ENCODE assay signal across 2 cellular contexts in genomic region chr2:241546771-241547498, GRCh38.
TF ChIP-seq lines count a peak whose summit lies in the region.

No MANE protein-coding gene starts in this region.

TF ChIP-seq in HepG2, 621 proteins besides CTCF, POLR2A, EP300 and RAD21 (continued from another document and continues in another):
- TF ChIP-seq GZF1 (CRISPR knock-in tag; IDR thresholded peaks at IDR 0.05) (no peak), MATR3 (CRISPR knock-in tag; IDR thresholded peaks at IDR 0.05) (no peak), AKNA (CRISPR knock-in tag; IDR thresholded peaks at IDR 0.05; ENCODE audit: borderline replicate concordance) (no peak), ZNF224 (CRISPR knock-in tag; IDR thresholded peaks at IDR 0.05) (no peak), THAP11 (CRISPR knock-in tag; IDR thresholded peaks at IDR 0.05) (0 out of 2 replicates have a peak, but pooled peaks have one; percentile 4), RBM22 (optimal IDR thresholded peaks at IDR 0.05; ENCODE audit: low read length) (no peak), ZNF230 (CRISPR knock-in tag; IDR thresholded peaks at IDR 0.05) (peak; percentile 59; the same call in 1 of the 2 replicates), ARID4A (CRISPR knock-in tag; IDR thresholded peaks at IDR 0.05; ENCODE audit: borderline replicate concordance) (peak; percentile 37), ZNF839 (CRISPR knock-in tag; IDR thresholded peaks at IDR 0.05; ENCODE audit: borderline replicate concordance) (peak; percentile 80; the same call in 1 of the 2 replicates), SMAD9 (CRISPR knock-in tag; IDR thresholded peaks at IDR 0.05) (peak; percentile 79; the same call in 1 of the 2 replicates), ZNF781 (CRISPR knock-in tag; IDR thresholded peaks at IDR 0.05; ENCODE audit: borderline replicate concordance, not compliant biosample characterization) (peak; percentile 14), BCL6 (CRISPR knock-in tag; IDR thresholded peaks at IDR 0.05) (no peak), HOMEZ (CRISPR knock-in tag; IDR thresholded peaks at IDR 0.05; ENCODE audit: low read depth) (no peak)

TF ChIP-seq in K562, 482 proteins besides CTCF, POLR2A, EP300 and RAD21 (continued from another document and continues in another):
- TF ChIP-seq E2F6 (IDR thresholded peaks at IDR 0.05; ENCODE audit: borderline replicate concordance in 1 of 2, extremely low read depth in 1 of 2, insufficient read depth in 1 of 2, insufficient read length in 1 of 2, low read depth in 1 of 2, low read length in 1 of 2, poor library complexity in 1 of 2, severe bottlenecking in 1 of 2), result peak; percentile 78 to 86
- TF ChIP-seq TEAD2 (tag; IDR thresholded peaks at IDR 0.05), result 0 out of 2 replicates have a peak, but pooled peaks have one; percentile 6
- TF ChIP-seq MAFF (IDR thresholded peaks at IDR 0.05; ENCODE audit: low read length), result no peak
- no peak for TF ChIP-seq ZHX1 (conservative IDR thresholded peaks at IDR 0.05; ENCODE audit: low read length)
- TF ChIP-seq ZNF707 (CRISPR knock-in tag; conservative IDR thresholded peaks at IDR 0.05), result no peak
- no peak for TF ChIP-seq HNRNPH1 (optimal IDR thresholded peaks at IDR 0.05; ENCODE audit: low read depth, low read length)
- TF ChIP-seq HDAC6 (IDR thresholded peaks at IDR 0.05; ENCODE audit: low read depth, low read length), result no peak
- TF ChIP-seq ARID3B (CRISPR knock-in tag; IDR thresholded peaks at IDR 0.05; ENCODE audit: borderline replicate concordance), result no peak
- TF ChIP-seq HIVEP1 (CRISPR knock-in tag; IDR thresholded peaks at IDR 0.05), result no peak
- no peak for TF ChIP-seq TCF7 (IDR thresholded peaks at IDR 0.05; ENCODE audit: borderline replicate concordance)
- TF ChIP-seq ELF1 (tag; IDR thresholded peaks at IDR 0.05), result no peak
- TF ChIP-seq RFX1 (IDR thresholded peaks at IDR 0.05), result no peak
- no peak for TF ChIP-seq EGR1 (conservative IDR thresholded peaks at IDR 0.05)
- no peak for TF ChIP-seq HMG20B (CRISPR knock-in tag; IDR thresholded peaks at IDR 0.05)
- TF ChIP-seq MNT (conservative IDR thresholded peaks at IDR 0.05), result no peak
- no peak for TF ChIP-seq SFPQ (IDR thresholded peaks at IDR 0.05; ENCODE audit: low read depth, low read length)
- TF ChIP-seq SMC3 (conservative IDR thresholded peaks at IDR 0.05; ENCODE audit: insufficient read depth, low read depth, low read length), result no peak
- peak; percentile 88 for TF ChIP-seq L3MBTL2 (IDR thresholded peaks at IDR 0.05)
- peak; percentile 69 for TF ChIP-seq MAX (CRISPR knock-in tag; IDR thresholded peaks at IDR 0.05)
- TF ChIP-seq JUNB (CRISPR knock-in tag; conservative IDR thresholded peaks at IDR 0.05), result no peak
- TF ChIP-seq NR2C2 (CRISPR knock-in tag; IDR thresholded peaks at IDR 0.05), result no peak
- peak; percentile 25; the same call in 1 of the 2 replicates for TF ChIP-seq NR2C2 (tag; IDR thresholded peaks at IDR 0.05)
- TF ChIP-seq NR2C1 (IDR thresholded peaks at IDR 0.05), result no peak
- TF ChIP-seq NR2C1 (tag; IDR thresholded peaks at IDR 0.05), result peak; percentile 54; the same call in 1 of the 2 replicates
- TF ChIP-seq ZBTB1 (CRISPR knock-in tag; IDR thresholded peaks at IDR 0.05; ENCODE audit: borderline replicate concordance, low read depth), result no peak
- no peak for TF ChIP-seq ZFP91 (CRISPR knock-in tag; IDR thresholded peaks at IDR 0.05)
- TF ChIP-seq ZNF586 (CRISPR knock-in tag; conservative IDR thresholded peaks at IDR 0.05), result no peak
- no peak for TF ChIP-seq DLX4 (CRISPR knock-in tag; IDR thresholded peaks at IDR 0.05)
- TF ChIP-seq RBM14 (IDR thresholded peaks at IDR 0.05; ENCODE audit: borderline replicate concordance, insufficient read depth, low read depth, low read length), result no peak
- TF ChIP-seq ESRRB (CRISPR knock-in tag; IDR thresholded peaks at IDR 0.05; ENCODE audit: borderline replicate concordance), result no peak
- TF ChIP-seq E2F4 (CRISPR knock-in tag; IDR thresholded peaks at IDR 0.05; ENCODE audit: low read depth), result peak; percentile 82; the same call in 1 of the 2 replicates
- no peak for TF ChIP-seq PRPF4 (IDR thresholded peaks at IDR 0.05; ENCODE audit: insufficient read depth, low read depth, low read length, poor library complexity, severe bottlenecking)
- no peak for TF ChIP-seq RBFOX2 (IDR thresholded peaks at IDR 0.05; ENCODE audit: low read depth, low read length)
- TF ChIP-seq TAF7 (tag; IDR thresholded peaks at IDR 0.05), result no peak
- TF ChIP-seq ETV1 (tag; conservative IDR thresholded peaks at IDR 0.05; ENCODE audit: low read depth), result no peak
- TF ChIP-seq TCF7L2 (IDR thresholded peaks at IDR 0.05; ENCODE audit: low read depth, low read length), result no peak
- no peak for TF ChIP-seq RREB1 (CRISPR knock-in tag; IDR thresholded peaks at IDR 0.05)
- no peak for TF ChIP-seq COPS2 (conservative IDR thresholded peaks at IDR 0.05)
